19 cellular contexts compared by ENCODE assay signal in the genomic region with DNA sequence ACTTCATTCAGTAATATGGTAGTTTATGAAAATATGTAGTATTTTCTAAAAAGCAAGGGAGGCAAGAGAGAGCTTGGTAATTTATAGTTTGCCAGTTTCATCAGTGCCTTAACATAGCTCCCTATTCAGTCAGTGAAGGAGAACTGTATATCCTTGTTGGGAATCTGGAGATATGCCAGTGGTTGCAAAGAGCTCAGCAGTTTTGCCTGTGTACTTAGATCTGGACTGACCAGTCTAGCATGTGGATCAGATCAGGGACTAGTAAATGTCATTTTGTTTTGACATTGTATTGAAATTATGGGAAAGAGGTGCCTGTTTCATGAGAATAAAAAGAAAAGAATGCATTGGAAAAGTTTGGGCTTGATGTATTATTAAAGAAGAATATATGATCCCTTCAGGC.
A peak's percentile ranks its signal among the peaks of the same experiment; 100 is the strongest.
DNase-seq lines count a peak whose midpoint lies in the region; FAIRE-seq and TF ChIP-seq lines count a peak whose summit lies in the region.
"Had no signal": no experiment of that assay in that cellular context is flagged by ENCODE, and none has a peak within 500 bp of the region (broad histone marks: within the 10 kb centered on the region; RNA-seq: fewer than 3 reads in every experiment).

No MANE protein-coding gene starts in this region.

- no peak for TF ChIP-seq CTCF in astrocyte (IDR thresholded peaks at IDR 0.05; ENCODE audit: insufficient read depth, low read depth, low read length)
- TF ChIP-seq CTCF in prostate gland (IDR thresholded peaks at IDR 0.05), result no peak
- TF ChIP-seq CTCF in esophagus squamous epithelium (IDR thresholded peaks at IDR 0.05), result no peak

- H3K36me3 ChIP-seq in astrocyte (ENCODE audit: insufficient read depth, low read length) (no peaks in the 10 kb centered on the region), prostate gland (no peaks in the 10 kb centered on the region), esophagus squamous epithelium (no peaks in the 10 kb centered on the region)

- H3K27me3 ChIP-seq in astrocyte (ENCODE audit: insufficient read depth, low read length) (no peaks in the 10 kb centered on the region), prostate gland (replicated peaks; ENCODE audit: insufficient read depth) (no peaks in the 10 kb centered on the region), esophagus squamous epithelium (no peaks in the 10 kb centered on the region)

- H3K9ac ChIP-seq in astrocyte (ENCODE audit: low read length), result no peak overlapping the region

- H3K4me1 ChIP-seq in astrocyte (ENCODE audit: insufficient read depth, low read length), result no peaks in the 10 kb centered on the region
- H3K4me1 ChIP-seq in prostate gland (replicated peaks), result no peaks in the 10 kb centered on the region
- H3K4me1 ChIP-seq in esophagus squamous epithelium, result no peaks in the 10 kb centered on the region
- H3K4me1 ChIP-seq: A549, Caco-2 had no signal

- H3K79me2 ChIP-seq in astrocyte (ENCODE audit: insufficient read depth, low read length), result no peaks in the 10 kb centered on the region

- H3K9me3 ChIP-seq in astrocyte (ENCODE audit: insufficient read depth, low read depth, low read length), result no peaks in the 10 kb centered on the region
- H3K9me3 ChIP-seq in prostate gland, result no peaks in the 10 kb centered on the region
- H3K9me3 ChIP-seq in esophagus squamous epithelium, result no peaks in the 10 kb centered on the region
- H3K9me3 ChIP-seq: A549, Caco-2 had no signal

- H3K4me3 Mint-ChIP-seq in astrocyte (ENCODE audit: unreplicated experiment), result no peak overlapping the region
- H3K4me3 Mint-ChIP-seq: CD4-positive, alpha-beta T cell; H9 had no signal

- H3K9me3 Mint-ChIP-seq in astrocyte (ENCODE audit: unreplicated experiment), result no peaks in the 10 kb centered on the region
- H3K9me3 Mint-ChIP-seq: CD4-positive, alpha-beta T cell had no signal

- in situ Hi-C loops in G401 (cut with HindIII; ENCODE audit: low sequenced_read_pairs) (no loop called here), KBM-7 (cut with MboI; ENCODE audit: low pct_unique_long_range_greater_than_20kb, low sequenced_read_pairs) (no loop called here)

- H3K36me3 Mint-ChIP-seq in astrocyte (ENCODE audit: low read depth, unreplicated experiment), result no peaks in the 10 kb centered on the region

- no peak overlapping the region for H3K27ac Mint-ChIP-seq in astrocyte (ENCODE audit: unreplicated experiment)
- H3K27ac Mint-ChIP-seq: CD4-positive, alpha-beta T cell; H9 had no signal

- TF ChIP-seq POLR2A in prostate gland (IDR thresholded peaks at IDR 0.05) (no peak), esophagus squamous epithelium (IDR thresholded peaks at IDR 0.05) (no peak)

- no peak overlapping the region for H2AFZ ChIP-seq in astrocyte (ENCODE audit: low read depth, low read length)

- H3K27me3 Mint-ChIP-seq in astrocyte (ENCODE audit: low read depth, unreplicated experiment), result no peaks in the 10 kb centered on the region
- H3K27me3 Mint-ChIP-seq: CD4-positive, alpha-beta T cell had no signal

- DNase-seq in DMS53 (lab: John Stamatoyannopoulos, UW) (peak; percentile 1), DMS53 treated with DMSO at 0.1 percent for 48 hours (lab: John Stamatoyannopoulos, UW; ENCODE audit: unreplicated experiment) (no peak), G401 (ENCODE audit: low spot score) (peak; percentile 0), astrocyte (ENCODE audit: low read depth) (no peak), prostate gland (ENCODE audit: low spot score) (peak; percentile 33), esophagus squamous epithelium (lab: John Stamatoyannopoulos, UW) (no peak), KBM-7 (no peak)
- DNase-seq: AML-193; Caco-2; CD4-positive, alpha-beta T cell; DMS79 treated with DMSO at 0.1 percent for 48 hours; H9 had no signal

- intact Hi-C loops in prostate gland (cut with DNase I), result no loop called here
- intact Hi-C loops in esophagus squamous epithelium (cut with DNase I), result no loop called here

- FAIRE-seq in astrocyte (lab: Jason Lieb, UNC), result peak; percentile 34
- FAIRE-seq: A549, D721Med, GM12878, GM19239, H1 had no signal

- H4K20me1 ChIP-seq in astrocyte (ENCODE audit: insufficient read depth, low read length), result no peaks in the 10 kb centered on the region

- H3K4me3 ChIP-seq in astrocyte (ENCODE audit: insufficient read depth, low read depth, low read length), result no peak overlapping the region
- no peak overlapping the region for H3K4me3 ChIP-seq in prostate gland
- H3K4me3 ChIP-seq in esophagus squamous epithelium, result no peak overlapping the region
- H3K4me3 ChIP-seq: A549, GM12878 had no signal

- H3K4me1 Mint-ChIP-seq in astrocyte (ENCODE audit: low read depth, unreplicated experiment), result no peaks in the 10 kb centered on the region
- H3K4me1 Mint-ChIP-seq: H9 had no signal

- no peak overlapping the region for H3K4me2 ChIP-seq in astrocyte (ENCODE audit: low read length)
- H3K4me2 ChIP-seq: A549 had no signal

- H3K27ac ChIP-seq in astrocyte (ENCODE audit: low read depth, low read length) (no peak overlapping the region), prostate gland (no peak overlapping the region), esophagus squamous epithelium (no peak overlapping the region)
- H3K27ac ChIP-seq: 22Rv1, A549, C4-2B had no signal

Comparison
In these comparisons a context has a peak if more than half of its experiments do, and no peak if none do; other contexts are left out.
1. DNase-seq: peak in DMS53 (single experiment), G401 (single experiment) and prostate gland (single experiment); none in DMS53 treated with DMSO at 0.1 percent for 48 hours (single experiment), astrocyte (single experiment), esophagus squamous epithelium (single experiment) and KBM-7 (single experiment).